Comparison of ENCODE assay signal across 8 cellular contexts in genomic region chr1:153967109-153967999, GRCh38. TPM values are rescaled to one million over a fixed set of nuclear protein-coding genes. Genes with fewer than 3 reads are reported as not detected.
A peak's percentile ranks its signal among the peaks of the same experiment; 100 is the strongest.
DNase-seq lines count a peak whose midpoint lies in the region; ATAC-seq and TF ChIP-seq lines count a peak whose summit lies in the region.

A gene with protein sequence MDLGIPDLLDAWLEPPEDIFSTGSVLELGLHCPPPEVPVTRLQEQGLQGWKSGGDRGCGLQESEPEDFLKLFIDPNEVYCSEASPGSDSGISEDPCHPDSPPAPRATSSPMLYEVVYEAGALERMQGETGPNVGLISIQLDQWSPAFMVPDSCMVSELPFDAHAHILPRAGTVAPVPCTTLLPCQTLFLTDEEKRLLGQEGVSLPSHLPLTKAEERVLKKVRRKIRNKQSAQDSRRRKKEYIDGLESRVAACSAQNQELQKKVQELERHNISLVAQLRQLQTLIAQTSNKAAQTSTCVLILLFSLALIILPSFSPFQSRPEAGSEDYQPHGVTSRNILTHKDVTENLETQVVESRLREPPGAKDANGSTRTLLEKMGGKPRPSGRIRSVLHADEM (plus strand): TSS chr1:153967902. CDS start chr1:153968526, 624 bp downstream.

- no peaks in the 10 kb centered on the region for H3K36me3 ChIP-seq in thyroid gland

- peaks cover 28 to 34% of the 10 kb centered on the region in 2 donors for H3K4me1 ChIP-seq in thyroid gland

- no peaks in the 10 kb centered on the region for H3K27me3 ChIP-seq in thyroid gland

- in situ Hi-C loops in SK-MEL-5 (cut with HindIII; ENCODE audit: low pct_unique_long_range_greater_than_20kb, low sequenced_read_pairs) = no loop called here

- no peaks in the 10 kb centered on the region for H3K9me3 ChIP-seq in thyroid gland

- H3K4me3 ChIP-seq in thyroid gland (replicated peaks in 1 of 3) = peak within 1 kb of the TSS; percentile 32 to 52 (median 46)

- peak within 1 kb of the TSS; percentile 88 to 98 (median 93) for H3K27ac ChIP-seq in thyroid gland

- peak; percentile 86 to 96 for TF ChIP-seq POLR2A in thyroid gland (IDR thresholded peaks at IDR 0.05)

- peak within 1 kb of the TSS; percentile 91 for H3K27ac Mint-ChIP-seq in activated naive CD4-positive, alpha-beta T cell treated with anti-CD3 and anti-CD28 coated beads, Interleukin-2, amount 50 U/mL, for 24 hours

- intact Hi-C loops in thyroid gland (cut with DNase I) = no loop called here

- H3K4me3 Mint-ChIP-seq in activated naive CD4-positive, alpha-beta T cell treated with anti-CD3 and anti-CD28 coated beads, Interleukin-2, amount 50 U/mL, for 24 hours = peak within 1 kb of the TSS; percentile 92

- H3K27me3 Mint-ChIP-seq in activated naive CD4-positive, alpha-beta T cell treated with anti-CD3 and anti-CD28 coated beads, Interleukin-2, amount 50 U/mL, for 24 hours = no peaks in the 10 kb centered on the region

- H3K36me3 Mint-ChIP-seq in activated naive CD4-positive, alpha-beta T cell treated with anti-CD3 and anti-CD28 coated beads, Interleukin-2, amount 50 U/mL, for 24 hours = peaks cover under 1% of the 10 kb centered on the region

- peak; percentile 90 for DNase-seq in GM10266 (ENCODE audit: extremely low spot score)
- peak; percentile 100 for DNase-seq in NAMALWA (ENCODE audit: low spot score)
- DNase-seq in SK-MEL-5 (ENCODE audit: low read depth, low spot score) = peak; percentile 99
- peak; percentile 95 for DNase-seq in glomerular endothelial cell (ENCODE audit: extremely low read depth, low read depth, low spot score)
- peak; percentile 89 for DNase-seq in occipital lobe (lab: John Stamatoyannopoulos, UW)
- peak; percentile 95 to 96 for DNase-seq in thyroid gland

- ATAC-seq in HG02571 (IDR thresholded peaks at IDR 0.05; ENCODE audit: unreplicated experiment) = peak; percentile 73

- 0 to 1% methylated on average over 38 to 43 of the region's 60 CpGs for WGBS in thyroid gland, 2 donors

- H3K4me1 Mint-ChIP-seq in activated naive CD4-positive, alpha-beta T cell treated with anti-CD3 and anti-CD28 coated beads, Interleukin-2, amount 50 U/mL, for 24 hours = peaks cover 50% of the 10 kb centered on the region

- peak; percentile 62 for TF ChIP-seq CTCF in GM10266 (IDR thresholded peaks at IDR 0.05; ENCODE audit: control insufficient read depth, insufficient read depth, low read depth, missing control alignments)
- peak in 3 of 6 experiments; percentile 16 to 33 (median 30) for TF ChIP-seq CTCF in thyroid gland (IDR thresholded peaks at IDR 0.05)

- H3K9me3 Mint-ChIP-seq in activated naive CD4-positive, alpha-beta T cell treated with anti-CD3 and anti-CD28 coated beads, Interleukin-2, amount 50 U/mL, for 24 hours = no peaks in the 10 kb centered on the region

RNA-seq across cellular contexts. Expression of the gene that starts here (rescaled TPM):
- 16.7 and 23.8 TPM in 2 replicates for total RNA-seq in SK-MEL-5 (2014; rRNA removed; shearing (Covaris generic))
- polyA plus RNA-seq in SK-MEL-5 (2015; cell fraction: cytosol; rRNA removed) = 23.2 and 32.4 TPM in 2 replicates
- 88.7 and 110 TPM in 2 replicates for polyA plus RNA-seq in SK-MEL-5 (2015; cell fraction: nucleus; rRNA removed)
- total RNA-seq in glomerular endothelial cell (5.4 and 10.5 TPM in 2 replicates), occipital lobe (7.2 TPM), thyroid gland (10 to 100 TPM in 3 of 4 donors, 1 to 10 TPM in 1; 6.6 to 23.1 (median 17.0) TPM)

Comparison
In these comparisons a context has a peak if more than half of its experiments do, and no peak if none do; other contexts are left out.
1. Peak in every context shown above with its lines: DNase-seq, ATAC-seq, H3K4me3 ChIP-seq and H3K27ac ChIP-seq.